Comparison of ENCODE assay signal across 1 cellular context in the genomic region with DNA sequence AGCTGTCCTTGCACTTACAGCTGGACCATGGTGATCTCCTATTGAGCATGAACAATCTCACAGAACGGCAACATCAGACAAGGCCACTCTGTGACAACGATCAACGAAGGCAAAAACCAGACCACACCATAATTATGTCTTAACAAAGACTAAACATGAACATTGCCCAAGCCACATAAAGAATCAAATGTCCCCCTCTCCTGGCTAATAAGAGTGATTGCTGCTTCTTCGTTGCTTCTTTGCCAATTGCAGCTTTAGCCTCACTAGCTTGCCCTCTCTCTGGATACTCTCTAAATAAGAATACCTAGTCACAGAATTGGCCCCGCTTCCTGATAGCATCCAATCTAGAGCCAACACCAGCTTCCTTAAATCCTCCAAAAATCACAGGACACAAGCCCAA.
TF ChIP-seq lines count a peak whose summit lies in the region.

No MANE protein-coding gene starts in this region.

TF ChIP-seq in SK-N-SH treated with all-trans-retinoic acid at 6 μM for 48 hours, 23 proteins besides CTCF, POLR2A, EP300 and RAD21 (continued from another document):
- TF ChIP-seq, protein P1, sequence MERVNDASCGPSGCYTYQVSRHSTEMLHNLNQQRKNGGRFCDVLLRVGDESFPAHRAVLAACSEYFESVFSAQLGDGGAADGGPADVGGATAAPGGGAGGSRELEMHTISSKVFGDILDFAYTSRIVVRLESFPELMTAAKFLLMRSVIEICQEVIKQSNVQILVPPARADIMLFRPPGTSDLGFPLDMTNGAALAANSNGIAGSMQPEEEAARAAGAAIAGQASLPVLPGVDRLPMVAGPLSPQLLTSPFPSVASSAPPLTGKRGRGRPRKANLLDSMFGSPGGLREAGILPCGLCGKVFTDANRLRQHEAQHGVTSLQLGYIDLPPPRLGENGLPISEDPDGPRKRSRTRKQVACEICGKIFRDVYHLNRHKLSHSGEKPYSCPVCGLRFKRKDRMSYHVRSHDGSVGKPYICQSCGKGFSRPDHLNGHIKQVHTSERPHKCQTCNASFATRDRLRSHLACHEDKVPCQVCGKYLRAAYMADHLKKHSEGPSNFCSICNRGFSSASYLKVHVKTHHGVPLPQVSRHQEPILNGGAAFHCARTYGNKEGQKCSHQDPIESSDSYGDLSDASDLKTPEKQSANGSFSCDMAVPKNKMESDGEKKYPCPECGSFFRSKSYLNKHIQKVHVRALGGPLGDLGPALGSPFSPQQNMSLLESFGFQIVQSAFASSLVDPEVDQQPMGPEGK (CRISPR knock-in tag; IDR thresholded peaks at IDR 0.05; ENCODE audit: borderline replicate concordance) = no peak
- TF ChIP-seq, protein P2, sequence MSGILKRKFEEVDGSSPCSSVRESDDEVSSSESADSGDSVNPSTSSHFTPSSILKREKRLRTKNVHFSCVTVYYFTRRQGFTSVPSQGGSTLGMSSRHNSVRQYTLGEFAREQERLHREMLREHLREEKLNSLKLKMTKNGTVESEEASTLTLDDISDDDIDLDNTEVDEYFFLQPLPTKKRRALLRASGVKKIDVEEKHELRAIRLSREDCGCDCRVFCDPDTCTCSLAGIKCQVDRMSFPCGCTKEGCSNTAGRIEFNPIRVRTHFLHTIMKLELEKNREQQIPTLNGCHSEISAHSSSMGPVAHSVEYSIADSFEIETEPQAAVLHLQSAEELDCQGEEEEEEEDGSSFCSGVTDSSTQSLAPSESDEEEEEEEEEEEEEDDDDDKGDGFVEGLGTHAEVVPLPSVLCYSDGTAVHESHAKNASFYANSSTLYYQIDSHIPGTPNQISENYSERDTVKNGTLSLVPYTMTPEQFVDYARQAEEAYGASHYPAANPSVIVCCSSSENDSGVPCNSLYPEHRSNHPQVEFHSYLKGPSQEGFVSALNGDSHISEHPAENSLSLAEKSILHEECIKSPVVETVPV (CRISPR knock-in tag; IDR thresholded peaks at IDR 0.05) = no peak
- no peak for TF ChIP-seq ESRRG (CRISPR knock-in tag; IDR thresholded peaks at IDR 0.05)
- no peak for TF ChIP-seq ZC3H10 (CRISPR knock-in tag; IDR thresholded peaks at IDR 0.05)
- no peak for TF ChIP-seq SNAI2 (CRISPR knock-in tag; IDR thresholded peaks at IDR 0.05)
